In genomic region chr3:69318410-69318809, GRCh38 we compare ENCODE assay signal across 12 cellular contexts.
DNase-seq lines count a peak whose midpoint lies in the region; TF ChIP-seq lines count a peak whose summit lies in the region.
"Had no signal": no experiment of that assay in that cellular context is flagged by ENCODE, and none has a peak within 500 bp of the region (broad histone marks: within the 10 kb centered on the region; RNA-seq: fewer than 3 reads in every experiment).

No MANE protein-coding gene starts in this region.

- intact Hi-C loops in dendritic cell treated with granulocyte-macrophage colony-stimulating factor and Interleukin-4, amounts not matched to agents 40 ng/mL and 50 ng/mL, for 4 days (cut with micrococcal nuclease): no loop called here

- H3K27me3 Mint-ChIP-seq in dendritic cell treated with granulocyte-macrophage colony-stimulating factor and Interleukin-4, amounts not matched to agents 40 ng/mL and 50 ng/mL, for 4 days: no peaks in the 10 kb centered on the region
- no peaks in the 10 kb centered on the region for H3K27me3 Mint-ChIP-seq in progenitor cell of endocrine pancreas

- H3K27ac Mint-ChIP-seq in dendritic cell treated with granulocyte-macrophage colony-stimulating factor and Interleukin-4, amounts not matched to agents 40 ng/mL and 50 ng/mL, for 4 days: peak overlapping the region; percentile 27
- peak overlapping the region; percentile 25 for H3K27ac Mint-ChIP-seq in progenitor cell of endocrine pancreas
- H3K27ac Mint-ChIP-seq: CD8-positive, alpha-beta T cell had no signal

- no peaks in the 10 kb centered on the region for H3K9me3 Mint-ChIP-seq in dendritic cell treated with granulocyte-macrophage colony-stimulating factor and Interleukin-4, amounts not matched to agents 40 ng/mL and 50 ng/mL, for 4 days
- no peaks in the 10 kb centered on the region for H3K9me3 Mint-ChIP-seq in progenitor cell of endocrine pancreas (ENCODE audit: low read depth)
- H3K9me3 Mint-ChIP-seq: CD8-positive, alpha-beta T cell had no signal

- peaks cover 46% of the 10 kb centered on the region for H3K4me1 Mint-ChIP-seq in dendritic cell treated with granulocyte-macrophage colony-stimulating factor and Interleukin-4, amounts not matched to agents 40 ng/mL and 50 ng/mL, for 4 days (ENCODE audit: low read depth)
- H3K4me1 Mint-ChIP-seq in progenitor cell of endocrine pancreas (ENCODE audit: low read depth): peaks cover 3% of the 10 kb centered on the region

- no peak for DNase-seq in progenitor cell of endocrine pancreas (ENCODE audit: low spot score, unreplicated experiment)
- no peak for DNase-seq in G401 (ENCODE audit: low spot score)
- no peak for DNase-seq in Ammon's horn (ENCODE audit: low spot score)
- DNase-seq in dermis blood vessel endothelial cell: no peak
- DNase-seq: AML-193; Calu3; CD8-positive, alpha-beta T cell; DMS79 treated with DMSO at 0.1 percent for 48 hours; GM23248; IMR-90 had no signal

- peaks cover 44% of the 10 kb centered on the region for H3K36me3 Mint-ChIP-seq in dendritic cell treated with granulocyte-macrophage colony-stimulating factor and Interleukin-4, amounts not matched to agents 40 ng/mL and 50 ng/mL, for 4 days (ENCODE audit: low read depth)
- peaks cover 4% of the 10 kb centered on the region for H3K36me3 Mint-ChIP-seq in progenitor cell of endocrine pancreas (ENCODE audit: insufficient read depth)
- H3K36me3 Mint-ChIP-seq: CD8-positive, alpha-beta T cell had no signal

- in situ Hi-C loops in G401 (cut with HindIII; ENCODE audit: low sequenced_read_pairs): no loop called here

- TF ChIP-seq CTCF in progenitor cell of endocrine pancreas (IDR thresholded peaks at IDR 0.05; ENCODE audit: unreplicated experiment): no peak

- H3K27ac ChIP-seq in angular gyrus (ENCODE audit: low read depth, low read length): peak overlapping the region; percentile 56
- H3K27ac ChIP-seq: GM23248 had no signal

- H3K4me3 Mint-ChIP-seq in dendritic cell treated with granulocyte-macrophage colony-stimulating factor and Interleukin-4, amounts not matched to agents 40 ng/mL and 50 ng/mL, for 4 days: peak overlapping the region; percentile 26
- no peak overlapping the region for H3K4me3 Mint-ChIP-seq in progenitor cell of endocrine pancreas (ENCODE audit: low read depth)
- H3K4me3 Mint-ChIP-seq: CD8-positive, alpha-beta T cell had no signal
